8 cellular contexts compared by ENCODE assay signal in genomic region chr16:75043175-75043937, GRCh38. TPM values are rescaled to one million over a fixed set of nuclear protein-coding genes. Genes with fewer than 3 reads are reported as not detected.
A peak's percentile ranks its signal among the peaks of the same experiment; 100 is the strongest.
DNase-seq lines count a peak whose midpoint lies in the region; ATAC-seq and TF ChIP-seq lines count a peak whose summit lies in the region.

No MANE protein-coding gene starts in this region.

- ATAC-seq in GM21529 (IDR thresholded peaks at IDR 0.05; ENCODE audit: unreplicated experiment) (peak; percentile 75), left lobe of liver (peak; percentile 81), foreskin keratinocyte (no peak)

- TF ChIP-seq CTCF in foreskin keratinocyte (conservative IDR thresholded peaks at IDR 0.05): no peak

- no peaks in the 10 kb centered on the region for H3K27me3 ChIP-seq in foreskin keratinocyte

- DNase-seq in NCI-H226 (peak; percentile 5), left lobe of liver (ENCODE audit: low spot score) (peak; percentile 35), HPDE6-E6E7 (ENCODE audit: extremely low spot score) (no peak), foreskin keratinocyte (no peak)
- no peak for DNase-seq in activated CD4-positive, alpha-beta T cell treated with anti-CD3 and anti-CD28 coated beads, Interleukin-2, amount 50 U/mL, for 1 hour
- no peak for DNase-seq in stimulated activated CD4-positive, alpha-beta T cell treated with anti-CD3 and anti-CD28 coated beads, Interleukin-4, amount 100 ng/mL, for 24 hours

- no peak overlapping the region for H3K27ac ChIP-seq in foreskin keratinocyte

- peak overlapping the region; percentile 67; the same call in 1 of the 2 replicates for H3K4me3 ChIP-seq in GM08714 (ENCODE audit: low read length)

- no peaks in the 10 kb centered on the region for H3K4me1 ChIP-seq in foreskin keratinocyte

RNA-seq across cellular contexts. Expression of gene ZNRF1, which starts 44.5 kb away (rescaled TPM):
- total RNA-seq in left lobe of liver (14.0 TPM), foreskin keratinocyte (17.4 and 18.5 TPM in 2 replicates)
- polyA plus RNA-seq in foreskin keratinocyte: 22.2 and 22.8 TPM in 2 replicates

RNA-seq across cellular contexts. Expression of gene WDR59, which starts 58.4 kb away (rescaled TPM):
- 51.9 TPM for total RNA-seq in left lobe of liver
- total RNA-seq in foreskin keratinocyte: 22.7 and 23.8 TPM in 2 replicates
- 17.6 and 19.7 TPM in 2 replicates for polyA plus RNA-seq in foreskin keratinocyte

Comparison
In these comparisons a context has a peak if more than half of its experiments do, and no peak if none do; other contexts are left out.
1. DNase-seq: peak in NCI-H226 (single experiment) and left lobe of liver (single experiment); none in HPDE6-E6E7 (single experiment), activated CD4-positive, alpha-beta T cell treated with anti-CD3 and anti-CD28 coated beads, Interleukin-2, amount 50 U/mL, for 1 hour (single experiment), stimulated activated CD4-positive, alpha-beta T cell treated with anti-CD3 and anti-CD28 coated beads, Interleukin-4, amount 100 ng/mL, for 24 hours (single experiment) and foreskin keratinocyte (0 of 2).